Comparison of ENCODE assay signal across 13 cellular contexts in genomic region chr2:21386666-21387065, GRCh38.
"Had no signal": no experiment of that assay in that cellular context is flagged by ENCODE, and none has a peak within 500 bp of the region (broad histone marks: within the 10 kb centered on the region; RNA-seq: fewer than 3 reads in every experiment).

No MANE protein-coding gene starts in this region.

- ATAC-seq: effector memory CD8-positive, alpha-beta T cell; esophagus mucosa; foreskin keratinocyte; gastrocnemius medialis; gastroesophageal sphincter; heart left ventricle; heart right ventricle had no signal

- H3K4me3 ChIP-seq: colonic mucosa, coronary artery, dorsolateral prefrontal cortex, esophagus muscularis mucosa, esophagus squamous epithelium, gastrocnemius medialis, gastroesophageal sphincter, heart left ventricle, heart right ventricle had no signal

- H3K27me3 ChIP-seq: colonic mucosa, esophagus muscularis mucosa, esophagus squamous epithelium, foreskin keratinocyte, gastrocnemius medialis, gastroesophageal sphincter had no signal

- H3K9me3 ChIP-seq: colonic mucosa, esophagus muscularis mucosa, esophagus squamous epithelium, gastrocnemius medialis, gastroesophageal sphincter, heart left ventricle, heart right ventricle had no signal

- H3K36me3 ChIP-seq: colonic mucosa, esophagus muscularis mucosa, esophagus squamous epithelium, gastrocnemius medialis, gastroesophageal sphincter, heart left ventricle, heart right ventricle had no signal

- H3K27ac ChIP-seq: colonic mucosa, coronary artery, dorsolateral prefrontal cortex, epithelial cell of prostate, esophagus muscularis mucosa, esophagus squamous epithelium, foreskin keratinocyte, gastrocnemius medialis, gastroesophageal sphincter, heart left ventricle, heart right ventricle had no signal
